In the genomic region with DNA sequence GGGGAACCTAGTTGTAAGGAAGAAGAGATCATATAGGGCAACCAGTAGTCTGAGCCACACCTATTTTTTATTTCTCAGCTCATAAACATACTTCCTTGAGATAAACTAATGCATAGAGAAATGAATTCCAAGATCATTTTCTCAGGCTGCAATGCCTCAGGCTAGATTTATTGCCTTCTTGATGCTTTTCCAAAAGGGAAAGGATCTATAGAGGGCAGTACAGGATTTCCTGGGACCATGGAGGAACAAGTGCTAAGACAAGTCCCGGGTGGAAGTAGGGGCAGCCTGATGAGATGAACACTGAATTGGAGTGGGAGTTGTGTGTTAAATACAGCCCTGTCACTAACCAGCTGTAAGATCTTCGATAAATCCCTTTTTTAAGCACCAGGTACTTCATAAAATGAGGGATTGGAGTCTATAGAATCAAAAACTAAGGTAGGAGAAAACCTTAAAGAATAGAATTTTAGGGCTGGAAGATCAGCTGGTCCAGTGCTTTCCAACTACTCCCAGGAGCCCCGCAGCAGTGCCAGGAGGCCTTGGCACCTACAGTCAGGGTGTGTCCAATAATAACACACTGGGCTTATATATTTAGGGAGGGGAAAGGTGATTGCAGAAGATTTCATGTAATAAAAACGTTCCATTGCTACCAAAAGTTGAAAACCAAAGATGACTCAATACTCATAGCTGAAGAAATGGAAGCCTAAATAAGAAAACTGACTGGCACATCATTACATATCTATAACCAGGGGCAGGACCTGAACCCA, we compare ENCODE assay signal across 9 cellular contexts. TPM values are rescaled to one million over a fixed set of nuclear protein-coding genes. Genes with fewer than 3 reads are reported as not detected.
DNase-seq lines count a peak whose midpoint lies in the region; ATAC-seq and TF ChIP-seq lines count a peak whose summit lies in the region.
"Had no signal": no experiment of that assay in that cellular context is flagged by ENCODE, and none has a peak within 500 bp of the region (broad histone marks: within the 10 kb centered on the region; RNA-seq: fewer than 3 reads in every experiment).

No MANE protein-coding gene starts in this region.

- H3K4me1 ChIP-seq in A673 (ENCODE audit: insufficient read depth, low read length, poor library complexity, severe bottlenecking) = no peaks in the 10 kb centered on the region
- peaks cover 4% of the 10 kb centered on the region for H3K4me1 ChIP-seq in HEK293 (ENCODE audit: control insufficient read depth, insufficient read depth, low read length)
- peaks cover 0 to 8% of the 10 kb centered on the region in 2 donors for H3K4me1 ChIP-seq in gastrocnemius medialis

- H3K9me3 ChIP-seq in A673 (ENCODE audit: low read depth, low read length, poor library complexity, severe bottlenecking) (no peaks in the 10 kb centered on the region), HEK293 (ENCODE audit: control insufficient read depth, insufficient read depth, low read depth, low read length) (no peaks in the 10 kb centered on the region), gastrocnemius medialis (no peaks in the 10 kb centered on the region)

- TF ChIP-seq CTCF in A673 (conservative IDR thresholded peaks at IDR 0.05; ENCODE audit: low read depth, low read length) (peak; percentile 57), HEK293 (tag by site-specific recombination; IDR thresholded peaks at IDR 0.05) (0 out of 2 replicates have a peak, but pooled peaks have one; percentile 25), WTC11 (IDR thresholded peaks at IDR 0.05) (no peak), gastrocnemius medialis (IDR thresholded peaks at IDR 0.05 in 4 of 5, conservative IDR thresholded peaks at IDR 0.05 in 1 of 5) (peak in 2 of 5 experiments; percentile 19 to 44)

- in situ Hi-C loops in gastrocnemius medialis (cut with MboI; ENCODE audit: low sequenced_read_pairs in 4 of 4) = loop anchor here in 3 of 4 donors (5.0 to 25.0 kb wide), 4 partner anchors 267 to 442 kb away; no protein-coding TSS in a partner anchor

- no peak for TF ChIP-seq POLR2A in gastrocnemius medialis (IDR thresholded peaks at IDR 0.05)

- intact Hi-C loops in A673 (cut with micrococcal nuclease; ENCODE audit: unreplicated experiment) = loop anchor here (2.0 kb wide), 1 partner anchor 269 kb away; no protein-coding TSS in a partner anchor
- intact Hi-C loops in gastrocnemius medialis (cut with DNase I; ENCODE audit: low total_unique reads) = loop anchor here (2.0 kb wide), 1 partner anchor 49 kb away; no protein-coding TSS in a partner anchor

- no peaks in the 10 kb centered on the region for H3K4me1 Mint-ChIP-seq in WTC11

- H3K36me3 Mint-ChIP-seq in WTC11 = peaks cover 7% of the 10 kb centered on the region; the same call in 1 of the 2 replicates

- no peak overlapping the region for H3K4me3 Mint-ChIP-seq in WTC11
- H3K4me3 Mint-ChIP-seq: activated naive CD8-positive, alpha-beta T cell treated with anti-CD3 and anti-CD28 coated beads, Interleukin-2, amount 10 ng/mL, durations not matched to agents 7 days and 5 days had no signal

- no peaks in the 10 kb centered on the region for H3K9me3 Mint-ChIP-seq in WTC11
- H3K9me3 Mint-ChIP-seq: activated naive CD8-positive, alpha-beta T cell treated with anti-CD3 and anti-CD28 coated beads, Interleukin-2, amount 10 ng/mL, durations not matched to agents 7 days and 5 days had no signal

- ATAC-seq in WTC11 (peak; percentile 74), gastrocnemius medialis (no peak), GM21529 (IDR thresholded peaks at IDR 0.05; ENCODE audit: unreplicated experiment) (no peak)

- BruUV-seq in A673 (replicated peaks; lab: Mats Ljungman, UMichigan) = no TSS peak

- CTCF ChIA-PET in A673 (lab: Charles Lee) = no interaction called here
- CTCF ChIA-PET in HEK293 (lab: Yijun Ruan, JAX) = interaction anchor here (0.6 to 1.9 kb wide), 11 partner anchors 8 to 496 kb away, joined by 3 to 7 read pairs (median 4); no protein-coding TSS in a partner anchor
- CTCF ChIA-PET in WTC11 (lab: Charles Lee) = interaction anchor here (0.6 to 3.4 kb wide), 15 partner anchors 9 to 327 kb away, joined by 3 to 22 read pairs (median 4); no protein-coding TSS in a partner anchor

- POLR2A ChIA-PET in A673 (lab: Charles Lee; ENCODE audit: low non-redundant PET) (no interaction called here), HEK293 (lab: Yijun Ruan, JAX) (interaction anchor here (0.6 kb wide), 1 partner anchor 131 kb away, joined by 4 read pairs; no protein-coding TSS in a partner anchor), WTC11 (lab: Charles Lee) (no interaction called here)

- peaks cover 4% of the 10 kb centered on the region for H3K36me3 ChIP-seq in A673 (ENCODE audit: insufficient read depth, low read length, poor library complexity, severe bottlenecking)
- peaks cover 0 to 14% of the 10 kb centered on the region in 2 experiments; a peak in 1 of 3 replicates for H3K36me3 ChIP-seq in HEK293 (ENCODE audit: control insufficient read depth in 2 of 2, insufficient read depth in 1 of 2, low read length in 2 of 2)
- H3K36me3 ChIP-seq in gastrocnemius medialis = peaks cover 0 to 16% of the 10 kb centered on the region in 2 donors
- H3K36me3 ChIP-seq in H7 (replicated peaks; ENCODE audit: control insufficient read depth, insufficient read depth, low read length) = peaks cover 5% of the 10 kb centered on the region

- H3K27me3 Mint-ChIP-seq in WTC11 (ENCODE audit: low read depth) = no peaks in the 10 kb centered on the region
- H3K27me3 Mint-ChIP-seq: activated naive CD8-positive, alpha-beta T cell treated with anti-CD3 and anti-CD28 coated beads, Interleukin-2, amount 10 ng/mL, durations not matched to agents 7 days and 5 days had no signal

- peak; percentile 47 for DNase-seq in A673 (ENCODE audit: low spot score)
- DNase-seq in WTC11 (ENCODE audit: low spot score) = no peak
- DNase-seq in iris pigment epithelial cell (ENCODE audit: low read depth) = peak; percentile 20
- no peak for DNase-seq in gastrocnemius medialis
- no peak for DNase-seq in HuH-7.5 (ENCODE audit: low spot score)
- no peak for DNase-seq in H7
- DNase-seq: activated naive CD8-positive, alpha-beta T cell treated with anti-CD3 and anti-CD28 coated beads, Interleukin-2, amount 10 ng/mL, durations not matched to agents 7 days and 5 days had no signal

- H3K27ac ChIP-seq in A673 (ENCODE audit: low read depth, low read length, poor library complexity, severe bottlenecking) = no peak overlapping the region
- no peak overlapping the region for H3K27ac ChIP-seq in HEK293 (ENCODE audit: extremely low read depth, low read depth, low read length)
- H3K27ac ChIP-seq in gastrocnemius medialis = no peak overlapping the region

- no peaks in the 10 kb centered on the region for H3K27me3 ChIP-seq in A673 (replicated peaks; ENCODE audit: insufficient read depth, low read depth, low read length, poor library complexity)
- H3K27me3 ChIP-seq in gastrocnemius medialis = no peaks in the 10 kb centered on the region
- H3K27me3 ChIP-seq in H7 (ENCODE audit: control insufficient read depth, insufficient read depth, low read length) = no peaks in the 10 kb centered on the region

- H3K4me3 ChIP-seq in A673 (ENCODE audit: low read depth, low read length, poor library complexity, severe bottlenecking) = no peak overlapping the region
- no peak overlapping the region for H3K4me3 ChIP-seq in HEK293 (ENCODE audit: low read depth, low read length)
- no peak overlapping the region for H3K4me3 ChIP-seq in gastrocnemius medialis
- H3K4me3 ChIP-seq in H7 (ENCODE audit: insufficient read depth, low read depth, low read length) = no peak overlapping the region

- no peak overlapping the region for H3K27ac Mint-ChIP-seq in WTC11
- H3K27ac Mint-ChIP-seq: activated naive CD8-positive, alpha-beta T cell treated with anti-CD3 and anti-CD28 coated beads, Interleukin-2, amount 10 ng/mL, durations not matched to agents 7 days and 5 days had no signal

TF ChIP-seq in HEK293, 187 proteins besides CTCF, POLR2A, EP300 and RAD21:
- TF ChIP-seq ZNF654 (tag by site-specific recombination; IDR thresholded peaks at IDR 0.05; ENCODE audit: low read depth) (peak; percentile 50), ZNF555 (tag by site-specific recombination; conservative IDR thresholded peaks at IDR 0.05) (no peak)

TF ChIP-seq in WTC11, 78 proteins besides CTCF, POLR2A, EP300 and RAD21:
- TF ChIP-seq E2F4 (CRISPR knock-in tag; IDR thresholded peaks at IDR 0.05; ENCODE audit: borderline replicate concordance, low read depth) (no peak), FOXK1 (CRISPR knock-in tag; IDR thresholded peaks at IDR 0.05) (no peak), ATF2 (CRISPR knock-in tag; IDR thresholded peaks at IDR 0.05; ENCODE audit: borderline replicate concordance, low read depth) (no peak), TP53 (CRISPR knock-in tag; IDR thresholded peaks at IDR 0.05) (no peak), CBFB (CRISPR knock-in tag; IDR thresholded peaks at IDR 0.05; ENCODE audit: low read depth) (no peak), HMGA2 (CRISPR knock-in tag; IDR thresholded peaks at IDR 0.05) (no peak)

RNA-seq across cellular contexts. Expression of gene SERTAD2, which starts 58.1 kb away (rescaled TPM):
- total RNA-seq in A673 (2021) (20.8 and 22.2 TPM in 2 replicates), WTC11 (2021) (7.9 to 8.0 TPM (median 7.9 TPM) in 3 replicates), gastrocnemius medialis (10 to 100 TPM in 1 of 4 donors, 1 to 10 TPM in 3; 7.3 to 10.6 (median 8.7) TPM)
- total RNA-seq in H7 (2014; rRNA removed; shearing (Covaris generic)) = 4.0 and 4.4 TPM in 2 replicates

Comparison
In these comparisons a context has a peak if more than half of its experiments do, and no peak if none do; other contexts are left out.
1. DNase-seq: peak in A673 (single experiment) and iris pigment epithelial cell (single experiment); none in WTC11 (single experiment), gastrocnemius medialis (0 of 2), HuH-7.5 (single experiment) and H7 (single experiment).